Comparison of ENCODE assay signal across 31 cellular contexts in genomic region chr14:60904381-60904780, GRCh38.
"Had no signal": no experiment of that assay in that cellular context is flagged by ENCODE, and none has a peak within 500 bp of the region (broad histone marks: within the 10 kb centered on the region; RNA-seq: fewer than 3 reads in every experiment).

No MANE protein-coding gene starts in this region.

- H3K4me1 ChIP-seq: body of pancreas, colonic mucosa, left lung, sigmoid colon, stomach, thyroid gland had no signal

- H3K4me2 ChIP-seq: smooth muscle cell had no signal

- H3K27ac ChIP-seq: adrenal gland, body of pancreas, colonic mucosa, heart left ventricle, left lung, sigmoid colon, stomach, thyroid gland had no signal

- H3K4me3 ChIP-seq: adrenal gland, body of pancreas, colonic mucosa, heart left ventricle, left lung, lung, sigmoid colon, smooth muscle cell, stomach, thyroid gland had no signal

- ATAC-seq: activated naive CD4-positive, alpha-beta T cell treated with anti-CD3 and anti-CD28 coated beads, Interleukin-2, amount 50 U/mL, for 72 hours; activated T-helper 17 cell treated with anti-CD3 and anti-CD28 coated beads, Interleukin-2, amount 50 U/mL, for 72 hours; body of pancreas; heart left ventricle; left lung; natural killer cell treated with Interleukin-12 subunit alpha and Interleukin-12 subunit beta and Interleukin-15 and Interleukin-18, amount 100 ng/mL, for 72 hours; T-helper 17 cell; WTC11 had no signal

- DNase-seq: activated CD4-positive, alpha-beta memory T cell treated with anti-CD3 and anti-CD28 coated beads, Interleukin-2, amount 10 ng/mL, durations not matched to agents 7 days and 5 days; activated CD4-positive, alpha-beta T cell treated with anti-CD3 and anti-CD28 coated beads for 1 hour; activated CD4-positive, alpha-beta T cell treated with anti-CD3 and anti-CD28 coated beads, Interleukin-2, amount 10 ng/mL, durations not matched to agents 7 days and 5 days; activated CD8-positive, alpha-beta memory T cell treated with anti-CD3 and anti-CD28 coated beads, Interleukin-2, amount 50 U/mL, for 48 hours; activated gamma-delta T cell treated with Interleukin-2 at 50 U/mL for 16 hours; activated T-cell treated with anti-CD3 and anti-CD28 coated beads, Interleukin-2, amount 50 U/mL, for 24 hours; adrenal gland; aorta; body of pancreas; colonic mucosa; effector CD8-positive, alpha-beta T cell; heart left ventricle; hypothalamus; immature natural killer cell; kidney glomerular epithelial cell; left lung; mesendoderm; retina; sigmoid colon; stimulated activated CD4-positive, alpha-beta T cell treated with anti-CD3 and anti-CD28 coated beads, Interleukin-15, amount 100 ng/mL, for 24 hours; stimulated activated CD4-positive, alpha-beta T cell treated with anti-CD3 and anti-CD28 coated beads, Interleukin-2, amount 100 ng/mL, for 24 hours; stimulated activated naive B cell treated with anti-CD40 and anti-IgM and Interleukin-4, amounts not matched to agents 10 μg/mL and 1 μg/mL and 100 μg/mL, for 72 hours; stomach; T-helper 17 cell; thyroid gland had no signal

- H3K27me3 ChIP-seq: adrenal gland, body of pancreas, colonic mucosa, heart left ventricle, left lung, sigmoid colon, stomach, thyroid gland had no signal

- H3K36me3 ChIP-seq: adrenal gland, colonic mucosa, heart left ventricle, left lung, sigmoid colon, stomach, thyroid gland had no signal

- H3K9me3 ChIP-seq: adrenal gland, body of pancreas, colonic mucosa, left lung, sigmoid colon, stomach, thyroid gland had no signal
